8 cellular contexts compared by ENCODE assay signal in genomic region chr11:76810151-76810853, GRCh38. TPM values are rescaled to one million over a fixed set of nuclear protein-coding genes. Genes with fewer than 3 reads are reported as not detected.
A peak's percentile ranks its signal among the peaks of the same experiment; 100 is the strongest.
DNase-seq lines count a peak whose midpoint lies in the region; ATAC-seq, FAIRE-seq and TF ChIP-seq lines count a peak whose summit lies in the region.

No MANE protein-coding gene starts in this region.

- intact Hi-C loops in body of pancreas (cut with DNase I), result loop anchor here (5.0 kb wide), 1 partner anchor 112 kb away; no protein-coding TSS in a partner anchor

- H3K9me3 Mint-ChIP-seq in type B pancreatic cell, result no peaks in the 10 kb centered on the region

- H3K27ac ChIP-seq in body of pancreas (no peak overlapping the region), lung (ENCODE audit: low read depth in 1 of 2, low read length in 1 of 2) (no peak overlapping the region)

- TF ChIP-seq CTCF in body of pancreas (IDR thresholded peaks at IDR 0.05), result peak; percentile 40 to 76 (median 66)
- peak; percentile 64 for TF ChIP-seq CTCF in lung (IDR thresholded peaks at IDR 0.05; ENCODE audit: control extremely low read depth, extremely low read depth)
- TF ChIP-seq CTCF in type B pancreatic cell (conservative IDR thresholded peaks at IDR 0.05), result peak; percentile 65

- TF ChIP-seq POLR2A in body of pancreas (IDR thresholded peaks at IDR 0.05), result no peak

- peak; percentile 62 for FAIRE-seq in GM18507 (lab: Jason Lieb, UNC)

- WGBS in body of pancreas, 2 donors, result 56 to 60% methylated on average over 6 to 11 of the region's 11 CpGs
- 60 to 78% methylated on average over 11 of the region's 11 CpGs for WGBS in lung, 2 donors

- H3K4me3 Mint-ChIP-seq in type B pancreatic cell, result no peak overlapping the region

- ATAC-seq in body of pancreas, result peak; percentile 61
- peak; percentile 41 for ATAC-seq in lung (ENCODE audit: insufficient read depth, low FRiP score)
- ATAC-seq in HG02623 (IDR thresholded peaks at IDR 0.05; ENCODE audit: unreplicated experiment), result no peak
- no peak for ATAC-seq in HG03175 (IDR thresholded peaks at IDR 0.05; ENCODE audit: unreplicated experiment)

- H3K27me3 Mint-ChIP-seq in type B pancreatic cell, result no peaks in the 10 kb centered on the region

- H3K27me3 ChIP-seq in body of pancreas (no peaks in the 10 kb centered on the region), lung (ENCODE audit: control insufficient read depth, insufficient read depth) (no peaks in the 10 kb centered on the region)

- H3K4me1 Mint-ChIP-seq in type B pancreatic cell (ENCODE audit: unreplicated experiment), result peaks cover 12% of the 10 kb centered on the region

- DNase-seq in GM18507 (ENCODE audit: extremely low spot score, insufficient read length, low read depth), result no peak
- peak; percentile 96 for DNase-seq in OCI-M1 (lab: John Stamatoyannopoulos, UW)
- DNase-seq in body of pancreas, result peak in 3 of 4 donors; percentile 57 to 66 (median 60)
- DNase-seq in lung (ENCODE audit: low spot score), result peak; percentile 53
- DNase-seq in type B pancreatic cell (ENCODE audit: extremely low spot score, unreplicated experiment), result peak; percentile 54
- DNase-seq in DMS 273 treated with DMSO at 0.1 percent for 48 hours (lab: John Stamatoyannopoulos, UW), result no peak

- H3K36me3 ChIP-seq in body of pancreas (replicated peaks in 1 of 2; ENCODE audit: insufficient read depth in 1 of 2, low read depth in 2 of 2), result no peaks in the 10 kb centered on the region
- no peaks in the 10 kb centered on the region for H3K36me3 ChIP-seq in lung (ENCODE audit: control insufficient read depth in 2 of 2, insufficient read depth in 2 of 2, low read length in 2 of 2)

- no peak overlapping the region for H3K4me3 ChIP-seq in body of pancreas
- H3K4me3 ChIP-seq in lung, result no peak overlapping the region

- H3K27ac Mint-ChIP-seq in type B pancreatic cell, result no peak overlapping the region

- H3K36me3 Mint-ChIP-seq in type B pancreatic cell, result no peaks in the 10 kb centered on the region

- H3K9me3 ChIP-seq in body of pancreas (no peaks in the 10 kb centered on the region), lung (ENCODE audit: control insufficient read depth in 2 of 2, insufficient read depth in 1 of 2, low read length in 1 of 2) (peaks cover under 1 to 1% of the 10 kb centered on the region in 2 donors)

- H3K4me1 ChIP-seq in body of pancreas (peaks cover 7% of the 10 kb centered on the region), lung (ENCODE audit: control insufficient read depth in 2 of 2, insufficient read depth in 2 of 2, low read length in 2 of 2) (peaks cover 0 to 7% of the 10 kb centered on the region in 2 donors)

RNA-seq across cellular contexts. Expression of gene TSKU, which starts 27.1 kb away (rescaled TPM):
- 10 to 100 TPM; 32.7 to 51.7 TPM for total RNA-seq in body of pancreas
- total RNA-seq in lung, result 10 to 100 TPM; 12.6 to 18.6 TPM
- 10 to 100 TPM in 1 of 2 donors, 1 to 10 TPM in 1; 3.7 to 10.6 TPM for polyA plus RNA-seq in lung
- 32.8 and 36.7 TPM in 2 replicates for total RNA-seq in type B pancreatic cell (ENCODE audit: low replicate concordance)

RNA-seq across cellular contexts. Expression of gene ACER3, which starts 50.4 kb away (rescaled TPM):
- total RNA-seq in body of pancreas, result 1 to 10 TPM; 4.6 to 5.2 TPM
- 10 to 100 TPM; 14.4 to 37.0 TPM for total RNA-seq in lung
- 10 to 100 TPM in 1 of 2 donors, 1 to 10 TPM in 1; 7.9 to 11.1 TPM for polyA plus RNA-seq in lung
- total RNA-seq in type B pancreatic cell (ENCODE audit: low replicate concordance), result 25.7 and 39.3 TPM in 2 replicates

Comparison
In these comparisons a context has a peak if more than half of its experiments do, and no peak if none do; other contexts are left out.
1. DNase-seq: peak in OCI-M1 (single experiment), body of pancreas (3 of 4), lung (single experiment) and type B pancreatic cell (single experiment); none in GM18507 (single experiment) and DMS 273 treated with DMSO at 0.1 percent for 48 hours (single experiment).
2. ATAC-seq: peak in body of pancreas (single experiment) and lung (single experiment); none in HG02623 (single experiment) and HG03175 (single experiment).
3. Peak in every context shown above with its lines, with median percentiles within 50 percentile points of each other: CTCF ChIP-seq.